Comparison of ENCODE assay signal across 9 cellular contexts in genomic region chr2:120108049-120108448, GRCh38.
DNase-seq lines count a peak whose midpoint lies in the region; ATAC-seq, FAIRE-seq and TF ChIP-seq lines count a peak whose summit lies in the region.
"Had no signal": no experiment of that assay in that cellular context is flagged by ENCODE, and none has a peak within 500 bp of the region (broad histone marks: within the 10 kb centered on the region; RNA-seq: fewer than 3 reads in every experiment).

No MANE protein-coding gene starts in this region.

- no peak overlapping the region for H3K27ac ChIP-seq in pancreas

- H3K36me3 ChIP-seq in pancreas = peaks cover 0 to 11% (median 0%) of the 10 kb centered on the region in 3 donors

- H3K4me3 ChIP-seq in epithelial cell of proximal tubule (ENCODE audit: low read depth, low read length) = no peak overlapping the region
- no peak overlapping the region for H3K4me3 ChIP-seq in pancreas
- H3K4me3 ChIP-seq: smooth muscle cell had no signal

- H3K4me1 ChIP-seq in pancreas = peaks cover 4 to 15% (median 10%) of the 10 kb centered on the region in 3 donors

- TF ChIP-seq CTCF in epithelial cell of proximal tubule (conservative IDR thresholded peaks at IDR 0.05; ENCODE audit: low read depth, low read length) (no peak), pancreas (IDR thresholded peaks at IDR 0.05) (no peak)

- intact Hi-C loops in pancreas (cut with DNase I) = no loop called here

- FAIRE-seq in pancreas (lab: Jason Lieb, UNC) = peak; percentile 87

- no peaks in the 10 kb centered on the region for H3K27me3 ChIP-seq in pancreas

- DNase-seq in DMS79 (lab: John Stamatoyannopoulos, UW) (peak; percentile 67), NCI-H226 (peak; percentile 62), epithelial cell of proximal tubule (ENCODE audit: low read depth) (peak; percentile 54), pancreas (peak in 3 of 6 donors; percentile 40 to 62 (median 45)), NCI-H187 (lab: John Stamatoyannopoulos, UW) (no peak)
- no peak for DNase-seq in effector CD4-positive, alpha-beta T cell

- H3K9me3 ChIP-seq in pancreas = no peaks in the 10 kb centered on the region

- peak; percentile 93 to 97 (median 95) for ATAC-seq in pancreas
- ATAC-seq in GM21423 (IDR thresholded peaks at IDR 0.05; ENCODE audit: unreplicated experiment) = no peak
- no peak for ATAC-seq in GM18511 (IDR thresholded peaks at IDR 0.05; ENCODE audit: unreplicated experiment)

Comparison
In these comparisons a context has a peak if more than half of its experiments do, and no peak if none do; other contexts are left out.
1. DNase-seq: peak in DMS79 (single experiment), NCI-H226 (single experiment) and epithelial cell of proximal tubule (single experiment); none in NCI-H187 (0 of 2) and effector CD4-positive, alpha-beta T cell (single experiment).
2. ATAC-seq: peak in pancreas (4 of 4); none in GM21423 (single experiment) and GM18511 (single experiment).